ENCODE assay signal across 1 cellular context in the genomic region with DNA sequence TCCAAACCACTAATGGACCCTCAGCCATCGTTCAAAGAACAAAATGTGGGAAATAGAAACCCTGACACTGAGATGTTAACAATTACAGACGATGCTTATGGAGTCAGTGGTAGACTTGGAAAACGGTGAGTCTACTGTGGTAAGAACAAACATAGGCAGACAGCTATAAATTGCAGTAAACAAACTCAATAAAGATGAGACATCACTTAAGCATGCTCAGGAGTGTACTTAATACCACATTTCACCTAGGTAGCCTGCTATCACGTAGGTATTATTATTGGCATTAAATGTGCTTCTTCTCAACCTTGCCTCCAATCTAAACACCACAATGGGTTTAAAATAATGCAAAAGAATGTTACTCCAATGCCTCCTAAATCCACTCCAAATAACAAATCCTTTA.
TF ChIP-seq lines count a peak whose summit lies in the region.

No MANE protein-coding gene starts in this region.

TF ChIP-seq in endothelial cell of umbilical vein, 7 proteins besides CTCF, POLR2A, EP300 and RAD21:
- TF ChIP-seq GATA2 (IDR thresholded peaks at IDR 0.05; ENCODE audit: insufficient read depth, insufficient read length, low read depth, low read length) (no peak), POLR2AphosphoS5 (IDR thresholded peaks at IDR 0.05; ENCODE audit: insufficient read depth, low read depth, low read length) (no peak), EZH2 (IDR thresholded peaks at IDR 0.05; ENCODE audit: borderline replicate concordance, low read depth, low read length, severe bottlenecking) (no peak), FOS (IDR thresholded peaks at IDR 0.05; ENCODE audit: borderline replicate concordance, insufficient read depth, low read length) (no peak), JUN (IDR thresholded peaks at IDR 0.05; ENCODE audit: borderline replicate concordance, insufficient read depth, insufficient read length, low read depth) (no peak), MYC (IDR thresholded peaks at IDR 0.05; ENCODE audit: low read depth, low read length) (no peak)
- TF ChIP-seq, protein P1, sequence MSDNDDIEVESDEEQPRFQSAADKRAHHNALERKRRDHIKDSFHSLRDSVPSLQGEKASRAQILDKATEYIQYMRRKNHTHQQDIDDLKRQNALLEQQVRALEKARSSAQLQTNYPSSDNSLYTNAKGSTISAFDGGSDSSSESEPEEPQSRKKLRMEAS (IDR thresholded peaks at IDR 0.05; ENCODE audit: insufficient read depth, insufficient read length): no peak
